Comparison of ENCODE assay signal across 16 cellular contexts in genomic region chr6:148104131-148104530, GRCh38.
"Had no signal": no experiment of that assay in that cellular context is flagged by ENCODE, and none has a peak within 500 bp of the region (broad histone marks: within the 10 kb centered on the region; RNA-seq: fewer than 3 reads in every experiment).

No MANE protein-coding gene starts in this region.

- H3K27ac ChIP-seq: colonic mucosa, heart left ventricle, neutrophil, sigmoid colon, skin epidermis, stomach, thoracic aorta, transverse colon had no signal

- H3K4me3 ChIP-seq: colonic mucosa, heart left ventricle, sigmoid colon, skin epidermis, stomach, thoracic aorta, transverse colon had no signal

- H3K27me3 ChIP-seq: colonic mucosa, heart left ventricle, neutrophil, sigmoid colon, stomach, transverse colon had no signal

- ATAC-seq: esophagus mucosa, heart left ventricle, natural killer cell had no signal

- H3K4me1 ChIP-seq: colonic mucosa, heart left ventricle, sigmoid colon, stomach, transverse colon had no signal

- H3K27ac Mint-ChIP-seq: natural killer cell had no signal

- H3K4me1 Mint-ChIP-seq: natural killer cell had no signal

- H3K36me3 ChIP-seq: colonic mucosa, heart left ventricle, neutrophil, sigmoid colon, stomach, thoracic aorta, transverse colon had no signal

- H3K4me3 Mint-ChIP-seq: natural killer cell had no signal

- DNase-seq: colonic mucosa; effector CD8-positive, alpha-beta T cell; heart left ventricle; hypothalamus; kidney glomerular epithelial cell; natural killer cell; sigmoid colon; stimulated activated CD4-positive, alpha-beta T cell treated with anti-CD3 and anti-CD28 coated beads, Interleukin-2, amount 100 ng/mL, for 24 hours; stimulated activated naive CD4-positive, alpha-beta T cell; stomach; substantia nigra; transverse colon had no signal

- H3K36me3 Mint-ChIP-seq: natural killer cell had no signal

- H3K9me3 ChIP-seq: colonic mucosa, heart left ventricle, neutrophil, sigmoid colon, stomach, thoracic aorta, transverse colon had no signal
